In the genomic region with DNA sequence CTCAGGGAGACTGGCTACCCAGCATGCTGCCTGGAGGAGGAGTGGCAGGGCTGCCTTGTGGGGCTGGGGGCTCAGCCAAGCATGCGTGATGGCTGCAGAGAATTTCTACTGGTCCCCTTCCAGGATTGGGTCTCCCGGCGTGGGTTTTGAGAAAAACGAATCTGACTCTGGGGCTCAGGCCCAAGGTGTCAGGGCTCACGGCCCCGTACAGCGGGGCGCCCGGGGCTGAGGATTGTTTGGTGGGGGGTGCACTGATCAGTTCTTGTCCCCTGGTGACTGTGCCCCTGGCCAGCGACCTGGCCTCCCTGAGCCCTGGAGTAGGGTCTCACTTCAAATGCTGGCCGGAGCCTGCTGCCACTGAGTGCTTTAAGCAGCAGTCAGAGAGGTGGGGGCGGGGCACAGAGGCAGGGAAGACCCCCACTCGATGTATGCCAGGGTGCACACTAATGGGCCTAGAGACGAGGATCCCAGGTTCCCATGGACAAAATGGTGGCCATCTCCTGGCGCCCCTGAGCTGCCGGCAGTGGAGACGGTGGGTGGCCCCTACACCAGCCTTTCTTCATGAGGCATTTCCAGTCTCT, we compare ENCODE assay signal across 28 cellular contexts. TPM values are rescaled to one million over a fixed set of nuclear protein-coding genes. Genes with fewer than 3 reads are reported as not detected.
DNase-seq lines count a peak whose midpoint lies in the region; TF ChIP-seq lines count a peak whose summit lies in the region.
"Had no signal": no experiment of that assay in that cellular context is flagged by ENCODE, and none has a peak within 500 bp of the region (broad histone marks: within the 10 kb centered on the region; RNA-seq: fewer than 3 reads in every experiment).

No MANE protein-coding gene starts in this region.

- no peak overlapping the region for H3K9ac ChIP-seq in OCI-LY1 (ENCODE audit: low read length)
- H3K9ac ChIP-seq in stomach smooth muscle (ENCODE audit: low read length in 2 of 2) = no peak overlapping the region

- peaks cover 5% of the 10 kb centered on the region for H3K27me3 Mint-ChIP-seq in glutamatergic neuron (ENCODE audit: unreplicated experiment)
- H3K27me3 Mint-ChIP-seq in nephron (ENCODE audit: low read depth) = peaks cover 22% of the 10 kb centered on the region
- H3K27me3 Mint-ChIP-seq: activated CD4-positive, alpha-beta memory T cell treated with anti-CD3 and anti-CD28 coated beads for 36 hours; activated naive CD8-positive, alpha-beta T cell treated with anti-CD3 and anti-CD28 coated beads, Interleukin-2, amount 10 ng/mL, durations not matched to agents 7 days and 5 days; CD4-positive, alpha-beta T cell had no signal

- H3K4me3 ChIP-seq in OCI-LY1 (ENCODE audit: low read depth, low read length, poor library complexity, severe bottlenecking) (no peak overlapping the region), stomach smooth muscle (ENCODE audit: low read length in 2 of 2) (no peak overlapping the region)
- H3K4me3 ChIP-seq: body of pancreas, lung, uterus had no signal

- no peak overlapping the region for H3K4me3 Mint-ChIP-seq in glutamatergic neuron (ENCODE audit: unreplicated experiment)
- no peak overlapping the region for H3K4me3 Mint-ChIP-seq in nephron
- H3K4me3 Mint-ChIP-seq: activated CD4-positive, alpha-beta memory T cell treated with anti-CD3 and anti-CD28 coated beads for 36 hours; activated naive CD8-positive, alpha-beta T cell treated with anti-CD3 and anti-CD28 coated beads, Interleukin-2, amount 10 ng/mL, durations not matched to agents 7 days and 5 days; CD4-positive, alpha-beta T cell; immature natural killer cell; stimulated activated memory B cell treated with anti-CD40 and anti-IgM and Interleukin-4, amounts not matched to agents 10 μg/mL and 1 μg/mL and 100 μg/mL, for 72 hours had no signal

- H3K4me1 Mint-ChIP-seq in glutamatergic neuron (ENCODE audit: low read depth, unreplicated experiment) = peaks cover 15% of the 10 kb centered on the region
- peaks cover 37% of the 10 kb centered on the region for H3K4me1 Mint-ChIP-seq in nephron
- H3K4me1 Mint-ChIP-seq: activated naive CD8-positive, alpha-beta T cell treated with anti-CD3 and anti-CD28 coated beads, Interleukin-2, amount 10 ng/mL, durations not matched to agents 7 days and 5 days; immature natural killer cell; stimulated activated memory B cell treated with anti-CD40 and anti-IgM and Interleukin-4, amounts not matched to agents 10 μg/mL and 1 μg/mL and 100 μg/mL, for 72 hours had no signal

- H3K27ac ChIP-seq in OCI-LY1 (ENCODE audit: low read depth, low read length, poor library complexity, severe bottlenecking) (peak overlapping the region; percentile 40), stomach smooth muscle (ENCODE audit: low read length) (peak overlapping the region; percentile 80)
- H3K27ac ChIP-seq: foreskin keratinocyte, uterus had no signal

- H4K20me1 ChIP-seq in OCI-LY1 (ENCODE audit: insufficient read depth, low read length) = no peaks in the 10 kb centered on the region

- H3K36me3 Mint-ChIP-seq in glutamatergic neuron (ENCODE audit: unreplicated experiment) (peaks cover 2% of the 10 kb centered on the region), nephron (ENCODE audit: low read depth) (peaks cover 1% of the 10 kb centered on the region)
- H3K36me3 Mint-ChIP-seq: activated CD4-positive, alpha-beta memory T cell treated with anti-CD3 and anti-CD28 coated beads for 36 hours; activated naive CD8-positive, alpha-beta T cell treated with anti-CD3 and anti-CD28 coated beads, Interleukin-2, amount 10 ng/mL, durations not matched to agents 7 days and 5 days; immature natural killer cell; stimulated activated memory B cell treated with anti-CD40 and anti-IgM and Interleukin-4, amounts not matched to agents 10 μg/mL and 1 μg/mL and 100 μg/mL, for 72 hours had no signal

- peaks cover 35% of the 10 kb centered on the region for H3K4me1 ChIP-seq in OCI-LY1 (ENCODE audit: insufficient read depth, low read length, severe bottlenecking)
- peaks cover 33% of the 10 kb centered on the region for H3K4me1 ChIP-seq in stomach smooth muscle (ENCODE audit: control insufficient read depth, insufficient read depth, low read length)
- H3K4me1 ChIP-seq: foreskin keratinocyte had no signal

- no peak overlapping the region for H3K4me2 ChIP-seq in OCI-LY1 (ENCODE audit: low read length)

- H3K9me3 Mint-ChIP-seq in glutamatergic neuron (ENCODE audit: unreplicated experiment) = peaks cover 5% of the 10 kb centered on the region
- peaks cover 7% of the 10 kb centered on the region for H3K9me3 Mint-ChIP-seq in nephron
- H3K9me3 Mint-ChIP-seq: activated naive CD8-positive, alpha-beta T cell treated with anti-CD3 and anti-CD28 coated beads, Interleukin-2, amount 10 ng/mL, durations not matched to agents 7 days and 5 days; CD4-positive, alpha-beta T cell had no signal

- no peaks in the 10 kb centered on the region for H3K9me2 ChIP-seq in OCI-LY1 (ENCODE audit: low read depth, low read length)

- no peaks in the 10 kb centered on the region for H3K9me3 ChIP-seq in OCI-LY1 (ENCODE audit: low read length)
- peaks cover 0 to 7% of the 10 kb centered on the region in 2 donors for H3K9me3 ChIP-seq in stomach smooth muscle (ENCODE audit: control insufficient read depth in 2 of 2, low read length in 2 of 2)
- H3K9me3 ChIP-seq: body of pancreas, uterus had no signal

- H2AFZ ChIP-seq in OCI-LY1 (ENCODE audit: low read length) = no peak overlapping the region

- H3F3A ChIP-seq in OCI-LY1 (ENCODE audit: insufficient read depth, low read length) = no peaks in the 10 kb centered on the region

- H3K79me2 ChIP-seq in OCI-LY1 (ENCODE audit: insufficient read depth, low read length) = no peaks in the 10 kb centered on the region

- no peak for TF ChIP-seq CTCF in OCI-LY1 (IDR thresholded peaks at IDR 0.05; ENCODE audit: low read length)
- TF ChIP-seq CTCF in glutamatergic neuron (IDR thresholded peaks at IDR 0.05; ENCODE audit: partially characterized antibody, unreplicated experiment) = no peak
- no peak for TF ChIP-seq CTCF in nephron (IDR thresholded peaks at IDR 0.05; ENCODE audit: unreplicated experiment in 3 of 3)

- H3K27me3 ChIP-seq in OCI-LY1 (ENCODE audit: insufficient read depth, low read length) (no peaks in the 10 kb centered on the region), stomach smooth muscle (ENCODE audit: control insufficient read depth in 1 of 2, insufficient read depth in 2 of 2, low read length in 2 of 2) (no peaks in the 10 kb centered on the region)
- H3K27me3 ChIP-seq: body of pancreas, foreskin keratinocyte, uterus had no signal

- H3K27ac Mint-ChIP-seq in glutamatergic neuron (ENCODE audit: unreplicated experiment) (no peak overlapping the region), nephron (peak overlapping the region in 2 of 3 experiments; percentile 74 to 80)
- H3K27ac Mint-ChIP-seq: activated CD4-positive, alpha-beta memory T cell treated with anti-CD3 and anti-CD28 coated beads for 36 hours; activated naive CD8-positive, alpha-beta T cell treated with anti-CD3 and anti-CD28 coated beads, Interleukin-2, amount 10 ng/mL, durations not matched to agents 7 days and 5 days; CD4-positive, alpha-beta T cell; immature natural killer cell; stimulated activated memory B cell treated with anti-CD40 and anti-IgM and Interleukin-4, amounts not matched to agents 10 μg/mL and 1 μg/mL and 100 μg/mL, for 72 hours had no signal

- H3K36me3 ChIP-seq in OCI-LY1 (ENCODE audit: insufficient read depth, low read length) (no peaks in the 10 kb centered on the region), stomach smooth muscle (ENCODE audit: control insufficient read depth in 2 of 2, insufficient read depth in 2 of 2, low read length in 2 of 2) (no peaks in the 10 kb centered on the region)
- H3K36me3 ChIP-seq: uterus had no signal

- peak; percentile 12 for DNase-seq in glutamatergic neuron
- DNase-seq in MV-4-11 (lab: John Stamatoyannopoulos, UW) = no peak
- no peak for DNase-seq in activated CD4-positive, alpha-beta T cell treated with anti-CD3 and anti-CD28 coated beads for 4 hours
- DNase-seq in GF-D8 (lab: John Stamatoyannopoulos, UW) = no peak
- DNase-seq: activated CD4-positive, alpha-beta memory T cell treated with anti-CD3 and anti-CD28 coated beads for 36 hours; activated CD4-positive, CD25-positive, alpha-beta regulatory T cell; activated CD8-positive, alpha-beta memory T cell treated with anti-CD3 and anti-CD28 coated beads, Interleukin-2, amount 50 U/mL, for 48 hours; activated effector memory CD4-positive, alpha-beta T cell treated with Interleukin-2 at 50 U/mL for 16 hours; activated naive CD8-positive, alpha-beta T cell treated with anti-CD3 and anti-CD28 coated beads, Interleukin-2, amount 10 ng/mL, durations not matched to agents 7 days and 5 days; body of pancreas; CD4-positive, alpha-beta T cell; effector CD8-positive, alpha-beta T cell; erythroblast; foreskin keratinocyte; hippocampal formation; immature natural killer cell; NCI-H2029 treated with DMSO at 0.1 percent for 48 hours; stimulated activated CD4-positive, alpha-beta T cell treated with anti-CD3 and anti-CD28 coated beads, Interleukin-4, amount 100 ng/mL, for 1 hour; T-helper 9 cell had no signal

RNA-seq across cellular contexts. Expression of a gene that starts 45.5 kb away (rescaled TPM):
- 121 TPM for total RNA-seq in glutamatergic neuron (ENCODE audit: unreplicated experiment)
- total RNA-seq: body of pancreas, foreskin keratinocyte, G401, M059J, pulmonary artery endothelial cell had no signal
